ENCODE assay signal across 11 cellular contexts in genomic region chr2:177187631-177188312, GRCh38. TPM values are rescaled to one million over a fixed set of nuclear protein-coding genes. Genes with fewer than 3 reads are reported as not detected.
DNase-seq lines count a peak whose midpoint lies in the region; ATAC-seq and TF ChIP-seq lines count a peak whose summit lies in the region.
"Had no signal": no experiment of that assay in that cellular context is flagged by ENCODE, and none has a peak within 500 bp of the region (broad histone marks: within the 10 kb centered on the region; RNA-seq: fewer than 3 reads in every experiment).

No MANE protein-coding gene starts in this region.

- H3K9me3 Mint-ChIP-seq in MCF 10A (ENCODE audit: unreplicated experiment) = no peaks in the 10 kb centered on the region
- H3K9me3 Mint-ChIP-seq in activated T-helper 2 cell treated with anti-CD3 and anti-CD28 coated beads, Interferon-gamma antibody, Interleukin-2, Interleukin-4, amounts not matched to agents 10 μg/mL and 5 μg/mL and 100 μg/mL, durations not matched to agents 14 hours and 24 hours and 36 hours = no peaks in the 10 kb centered on the region

- no peaks in the 10 kb centered on the region for H3K27me3 ChIP-seq in breast epithelium
- no peaks in the 10 kb centered on the region for H3K27me3 ChIP-seq in heart right ventricle
- no peaks in the 10 kb centered on the region for H3K27me3 ChIP-seq in upper lobe of right lung

- peak overlapping the region; percentile 5 for H3K27ac Mint-ChIP-seq in MCF 10A (ENCODE audit: low read depth, unreplicated experiment)
- H3K27ac Mint-ChIP-seq in activated T-helper 2 cell treated with anti-CD3 and anti-CD28 coated beads, Interferon-gamma antibody, Interleukin-2, Interleukin-4, amounts not matched to agents 10 μg/mL and 5 μg/mL and 100 μg/mL, durations not matched to agents 14 hours and 24 hours and 36 hours = no peak overlapping the region

- intact Hi-C loops in MCF 10A (cut with micrococcal nuclease) = no loop called here
- intact Hi-C loops in breast epithelium (cut with DNase I; ENCODE audit: low total_unique reads) = no loop called here
- intact Hi-C loops in heart right ventricle (cut with DNase I) = no loop called here
- intact Hi-C loops in upper lobe of right lung (cut with DNase I) = no loop called here
- intact Hi-C loops in activated T-helper 2 cell treated with anti-CD3 and anti-CD28 coated beads, Interferon-gamma antibody, Interleukin-2, Interleukin-4, amounts not matched to agents 10 μg/mL and 5 μg/mL and 100 μg/mL, durations not matched to agents 14 hours and 24 hours and 36 hours (cut with micrococcal nuclease) = no loop called here

- CTCF ChIA-PET in MCF 10A (lab: Yijun Ruan, JAX) = interaction anchor here (1.0 kb wide), 1 partner anchor 10 kb away, joined by 3 read pairs; no protein-coding TSS in a partner anchor

- BruUV-seq in MCF 10A (replicated peaks; lab: Mats Ljungman, UMichigan) = no TSS peak

- in situ Hi-C loops in G401 (cut with HindIII; ENCODE audit: low sequenced_read_pairs) = no loop called here

- H3K36me3 Mint-ChIP-seq in MCF 10A (ENCODE audit: insufficient read depth, unreplicated experiment) = no peaks in the 10 kb centered on the region
- no peaks in the 10 kb centered on the region for H3K36me3 Mint-ChIP-seq in activated T-helper 2 cell treated with anti-CD3 and anti-CD28 coated beads, Interferon-gamma antibody, Interleukin-2, Interleukin-4, amounts not matched to agents 10 μg/mL and 5 μg/mL and 100 μg/mL, durations not matched to agents 14 hours and 24 hours and 36 hours (ENCODE audit: low read depth)

- H3K36me3 ChIP-seq in breast epithelium = no peaks in the 10 kb centered on the region
- no peaks in the 10 kb centered on the region for H3K36me3 ChIP-seq in heart right ventricle
- H3K36me3 ChIP-seq in upper lobe of right lung = no peaks in the 10 kb centered on the region

- H3K4me3 ChIP-seq in breast epithelium = no peak overlapping the region
- no peak overlapping the region for H3K4me3 ChIP-seq in heart right ventricle
- H3K4me3 ChIP-seq in upper lobe of right lung = no peak overlapping the region

- H3K4me3 Mint-ChIP-seq in MCF 10A (ENCODE audit: unreplicated experiment) = no peak overlapping the region
- H3K4me3 Mint-ChIP-seq in activated T-helper 2 cell treated with anti-CD3 and anti-CD28 coated beads, Interferon-gamma antibody, Interleukin-2, Interleukin-4, amounts not matched to agents 10 μg/mL and 5 μg/mL and 100 μg/mL, durations not matched to agents 14 hours and 24 hours and 36 hours (ENCODE audit: low read depth) = no peak overlapping the region

- peak in 6 of 8 donors; percentile 44 to 88 (median 68) for ATAC-seq in heart right ventricle
- peak; percentile 54 for ATAC-seq in upper lobe of right lung

- no peaks in the 10 kb centered on the region for H3K9me3 ChIP-seq in breast epithelium
- no peaks in the 10 kb centered on the region for H3K9me3 ChIP-seq in heart right ventricle
- H3K9me3 ChIP-seq in upper lobe of right lung = no peaks in the 10 kb centered on the region

- no peaks in the 10 kb centered on the region for H3K27me3 Mint-ChIP-seq in MCF 10A (ENCODE audit: insufficient read depth, unreplicated experiment)
- H3K27me3 Mint-ChIP-seq in activated T-helper 2 cell treated with anti-CD3 and anti-CD28 coated beads, Interferon-gamma antibody, Interleukin-2, Interleukin-4, amounts not matched to agents 10 μg/mL and 5 μg/mL and 100 μg/mL, durations not matched to agents 14 hours and 24 hours and 36 hours (ENCODE audit: low read depth) = peaks cover 11% of the 10 kb centered on the region

- peak; percentile 32 for DNase-seq in MCF 10A (ENCODE audit: unreplicated experiment)
- no peak for DNase-seq in breast epithelium (ENCODE audit: low spot score in 2 of 2)
- DNase-seq in SKM-1 (lab: John Stamatoyannopoulos, UW; ENCODE audit: unreplicated experiment) = peak; percentile 53
- no peak for DNase-seq in heart right ventricle
- no peak for DNase-seq in upper lobe of right lung
- DNase-seq in G401 (ENCODE audit: low spot score) = no peak
- DNase-seq in activated T-helper 2 cell treated with anti-CD3 and anti-CD28 coated beads, Interferon-gamma antibody, Interleukin-2, Interleukin-4, amounts not matched to agents 10 μg/mL and 5 μg/mL and 100 μg/mL, durations not matched to agents 14 hours and 24 hours and 36 hours (ENCODE audit: low spot score) = no peak
- no peak for DNase-seq in SK-N-DZ (ENCODE audit: low spot score)
- DNase-seq: NCI-H524 treated with DMSO at 0.1 percent for 48 hours; stimulated activated CD4-positive, alpha-beta T cell treated with anti-CD3 and anti-CD28 coated beads, Interleukin-4, amount 100 ng/mL, for 24 hours; trophoblast cell had no signal

- peaks cover 30% of the 10 kb centered on the region for H3K4me1 Mint-ChIP-seq in MCF 10A (ENCODE audit: insufficient read depth, unreplicated experiment)
- no peaks in the 10 kb centered on the region for H3K4me1 Mint-ChIP-seq in activated T-helper 2 cell treated with anti-CD3 and anti-CD28 coated beads, Interferon-gamma antibody, Interleukin-2, Interleukin-4, amounts not matched to agents 10 μg/mL and 5 μg/mL and 100 μg/mL, durations not matched to agents 14 hours and 24 hours and 36 hours (ENCODE audit: low read depth)

- H3K27ac ChIP-seq in breast epithelium (no peak overlapping the region), heart right ventricle (peak overlapping the region in 1 of 10 donors; percentile 15), upper lobe of right lung (no peak overlapping the region)

- 35 to 39% methylated on average over 8 of the region's 8 CpGs for WGBS in heart right ventricle, 2 donors

- TF ChIP-seq POLR2A in breast epithelium (IDR thresholded peaks at IDR 0.05) = no peak

- TF ChIP-seq CTCF in MCF 10A (IDR thresholded peaks at IDR 0.05; ENCODE audit: unreplicated experiment) (no peak), breast epithelium (IDR thresholded peaks at IDR 0.05) (no peak), heart right ventricle (IDR thresholded peaks at IDR 0.05) (no peak), upper lobe of right lung (IDR thresholded peaks at IDR 0.05) (no peak)

- POLR2A ChIA-PET in MCF 10A (lab: Yijun Ruan, JAX) = interaction anchor here (1.3 to 3.9 kb wide), 2 partner anchors 24 to 47 kb away, joined by 3 to 18 read pairs; partner anchors contain the start of gene HNRNPA3

- H3K4me1 ChIP-seq in breast epithelium (no peaks in the 10 kb centered on the region), heart right ventricle (peaks cover 0 to 17% (median 0%) of the 10 kb centered on the region in 9 donors), upper lobe of right lung (no peaks in the 10 kb centered on the region)

RNA-seq across cellular contexts. Expression of gene HNRNPA3, which starts 24.8 kb away (rescaled TPM):
- total RNA-seq in MCF 10A (2022) (142 and 179 TPM in 2 replicates), breast epithelium (10 to 100 TPM; 60.6 to 100.0 (median 95.9) TPM), heart right ventricle (10 to 100 TPM; 63.7 to 93.8 (median 77.6) TPM), upper lobe of right lung (139 TPM)
- 10 to 100 TPM; 78.3 to 93.7 TPM for polyA plus RNA-seq in heart right ventricle
- 30.9 and 48.1 TPM in 2 replicates for total RNA-seq in G401 (2014; rRNA removed; shearing (Covaris generic))
- total RNA-seq in activated T-helper 2 cell treated with anti-CD3 and anti-CD28 coated beads, Interferon-gamma antibody, Interleukin-2, Interleukin-4, amounts not matched to agents 10 μg/mL and 5 μg/mL and 100 μg/mL, durations not matched to agents 14 hours and 24 hours and 36 hours = 322 and 323 TPM in 2 replicates
- 86.1 and 98.5 TPM in 2 replicates for polyA plus RNA-seq in SK-N-DZ (2014; cell fraction: cytosol; rRNA removed)
- polyA plus RNA-seq in SK-N-DZ (2014; cell fraction: nucleus; rRNA removed) = 72.0 and 185 TPM in 2 replicates

Comparison
In these comparisons a context has a peak if more than half of its experiments do, and no peak if none do; other contexts are left out.
1. DNase-seq: peak in MCF 10A (single experiment) and SKM-1 (single experiment); none in breast epithelium (0 of 2), heart right ventricle (0 of 2), upper lobe of right lung (single experiment), G401 (single experiment), activated T-helper 2 cell treated with anti-CD3 and anti-CD28 coated beads, Interferon-gamma antibody, Interleukin-2, Interleukin-4, amounts not matched to agents 10 μg/mL and 5 μg/mL and 100 μg/mL, durations not matched to agents 14 hours and 24 hours and 36 hours (single experiment) and SK-N-DZ (single experiment).